In the genomic region with DNA sequence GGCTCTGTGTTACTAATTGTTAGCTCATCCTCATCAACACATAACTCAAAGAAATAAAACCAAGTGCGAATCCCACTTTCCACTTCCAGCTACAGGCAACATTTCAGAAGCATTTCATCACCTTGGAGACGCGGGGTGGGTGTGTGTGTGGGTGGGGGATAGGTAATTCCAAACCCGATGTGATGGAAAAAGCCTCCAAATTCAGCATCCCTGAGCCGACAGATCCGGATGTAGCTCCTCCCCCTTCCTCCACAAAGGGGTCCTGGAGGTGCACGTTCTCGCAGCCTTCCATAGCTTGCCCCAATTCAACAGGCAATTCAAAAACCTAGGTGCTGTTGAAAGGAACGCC, we compare ENCODE assay signal across 8 cellular contexts. TPM values are rescaled to one million over a fixed set of nuclear protein-coding genes. Genes with fewer than 3 reads are reported as not detected.
DNase-seq lines count a peak whose midpoint lies in the region; ATAC-seq, FAIRE-seq and TF ChIP-seq lines count a peak whose summit lies in the region.

No MANE protein-coding gene starts in this region.

- peaks cover 32% of the 10 kb centered on the region for H3K4me1 Mint-ChIP-seq in T-helper 1 cell treated with Interleukin-12 subunit alpha and Interleukin-12 subunit beta and Interleukin-4 antibody, amounts not matched to agents 30 μg/mL and 1 μg/mL, for 36 hours (ENCODE audit: low read depth)
- H3K4me1 Mint-ChIP-seq in activated naive CD8-positive, alpha-beta T cell treated with anti-CD3 and anti-CD28 coated beads, Interleukin-2, amount 50 U/mL, for 24 hours, result peaks cover 38% of the 10 kb centered on the region

- peak overlapping the region; percentile 80 to 87 for H3K9ac ChIP-seq in kidney (ENCODE audit: low read length in 2 of 2)

- H3K4me3 ChIP-seq in kidney (ENCODE audit: low read length in 2 of 2), result peak overlapping the region; percentile 79 to 96

- peak overlapping the region; percentile 99 for H3K4me3 Mint-ChIP-seq in T-helper 1 cell treated with Interleukin-12 subunit alpha and Interleukin-12 subunit beta and Interleukin-4 antibody, amounts not matched to agents 30 μg/mL and 1 μg/mL, for 36 hours
- H3K4me3 Mint-ChIP-seq in activated naive CD8-positive, alpha-beta T cell treated with anti-CD3 and anti-CD28 coated beads, Interleukin-2, amount 50 U/mL, for 24 hours, result peak overlapping the region; percentile 99

- no peak for ATAC-seq in activated naive CD8-positive, alpha-beta T cell treated with anti-CD3 and anti-CD28 coated beads, Interleukin-2, amount 50 U/mL, for 24 hours
- no peak for ATAC-seq in GM19328 (IDR thresholded peaks at IDR 0.05; ENCODE audit: unreplicated experiment)

- H3K27ac ChIP-seq in kidney (ENCODE audit: low read depth in 2 of 2, low read length in 2 of 2), result peak overlapping the region; percentile 43 to 75

- H3K27me3 Mint-ChIP-seq in T-helper 1 cell treated with Interleukin-12 subunit alpha and Interleukin-12 subunit beta and Interleukin-4 antibody, amounts not matched to agents 30 μg/mL and 1 μg/mL, for 36 hours (ENCODE audit: low read depth), result no peaks in the 10 kb centered on the region
- H3K27me3 Mint-ChIP-seq in activated naive CD8-positive, alpha-beta T cell treated with anti-CD3 and anti-CD28 coated beads, Interleukin-2, amount 50 U/mL, for 24 hours, result no peaks in the 10 kb centered on the region

- H3K36me3 ChIP-seq in kidney (ENCODE audit: control insufficient read depth in 1 of 2, insufficient read depth in 2 of 2, low read length in 2 of 2), result peaks cover 0 to 8% of the 10 kb centered on the region in 2 donors

- intact Hi-C loops in kidney (cut with DNase I), result no loop called here

- no peaks in the 10 kb centered on the region for H3K9me3 ChIP-seq in kidney (ENCODE audit: control insufficient read depth in 1 of 2, low read length in 2 of 2)

- TF ChIP-seq CTCF in kidney (IDR thresholded peaks at IDR 0.05; ENCODE audit: borderline replicate concordance, extremely low read depth, insufficient read depth), result no peak

- H3K36me3 Mint-ChIP-seq in T-helper 1 cell treated with Interleukin-12 subunit alpha and Interleukin-12 subunit beta and Interleukin-4 antibody, amounts not matched to agents 30 μg/mL and 1 μg/mL, for 36 hours (ENCODE audit: low read depth), result peaks cover 15% of the 10 kb centered on the region
- peaks cover 34% of the 10 kb centered on the region for H3K36me3 Mint-ChIP-seq in activated naive CD8-positive, alpha-beta T cell treated with anti-CD3 and anti-CD28 coated beads, Interleukin-2, amount 50 U/mL, for 24 hours (ENCODE audit: low read depth)

- H3K9me3 Mint-ChIP-seq in T-helper 1 cell treated with Interleukin-12 subunit alpha and Interleukin-12 subunit beta and Interleukin-4 antibody, amounts not matched to agents 30 μg/mL and 1 μg/mL, for 36 hours, result no peaks in the 10 kb centered on the region
- H3K9me3 Mint-ChIP-seq in activated naive CD8-positive, alpha-beta T cell treated with anti-CD3 and anti-CD28 coated beads, Interleukin-2, amount 50 U/mL, for 24 hours, result no peaks in the 10 kb centered on the region

- no peaks in the 10 kb centered on the region for H3K4me1 ChIP-seq in kidney (ENCODE audit: control insufficient read depth in 1 of 2, insufficient read depth in 1 of 2, low read depth in 1 of 2, low read length in 2 of 2)

- H3K27ac Mint-ChIP-seq in T-helper 1 cell treated with Interleukin-12 subunit alpha and Interleukin-12 subunit beta and Interleukin-4 antibody, amounts not matched to agents 30 μg/mL and 1 μg/mL, for 36 hours, result peak overlapping the region; percentile 99
- peak overlapping the region; percentile 99 for H3K27ac Mint-ChIP-seq in activated naive CD8-positive, alpha-beta T cell treated with anti-CD3 and anti-CD28 coated beads, Interleukin-2, amount 50 U/mL, for 24 hours

- no peak for FAIRE-seq in kidney (lab: Jason Lieb, UNC)

- DNase-seq in T-helper 1 cell (no peak), M059J (ENCODE audit: low read depth) (peak; percentile 37), kidney (no peak), NCI-H526 treated with DMSO at 0.1 percent for 48 hours (lab: John Stamatoyannopoulos, UW) (no peak)
- peak; percentile 42 for DNase-seq in activated naive CD8-positive, alpha-beta T cell treated with anti-CD3 and anti-CD28 coated beads, Interleukin-2, amount 50 U/mL, for 24 hours
- DNase-seq in stimulated activated CD4-positive, alpha-beta T cell treated with anti-CD3 and anti-CD28 coated beads, Interleukin-4, amount 100 ng/mL, for 1 hour, result peak; percentile 21

RNA-seq across cellular contexts. Expression of gene HSPA13, which starts 0.5 kb away (rescaled TPM):
- 84.8 and 107 TPM in 2 replicates for total RNA-seq in M059J (2014; rRNA removed; shearing (Covaris generic))
- 30.8 TPM for total RNA-seq in kidney
- 7.9 TPM for polyA plus RNA-seq in kidney (ENCODE audit: insufficient read depth, low read depth, low replicate concordance)

Comparison
In these comparisons a context has a peak if more than half of its experiments do, and no peak if none do; other contexts are left out.
1. DNase-seq: peak in M059J (single experiment), activated naive CD8-positive, alpha-beta T cell treated with anti-CD3 and anti-CD28 coated beads, Interleukin-2, amount 50 U/mL, for 24 hours (single experiment) and stimulated activated CD4-positive, alpha-beta T cell treated with anti-CD3 and anti-CD28 coated beads, Interleukin-4, amount 100 ng/mL, for 1 hour (single experiment); none in T-helper 1 cell (0 of 5), kidney (single experiment) and NCI-H526 treated with DMSO at 0.1 percent for 48 hours (single experiment).